Comparison of ENCODE assay signal across 15 cellular contexts in genomic region chr2:144479659-144480058, GRCh38. TPM values are rescaled to one million over a fixed set of nuclear protein-coding genes. Genes with fewer than 3 reads are reported as not detected.
DNase-seq lines count a peak whose midpoint lies in the region; ATAC-seq and TF ChIP-seq lines count a peak whose summit lies in the region.
"Had no signal": no experiment of that assay in that cellular context is flagged by ENCODE, and none has a peak within 500 bp of the region (broad histone marks: within the 10 kb centered on the region; RNA-seq: fewer than 3 reads in every experiment).

No MANE protein-coding gene starts in this region.

- H3K9me3 Mint-ChIP-seq in glutamatergic neuron (ENCODE audit: unreplicated experiment) = peaks cover 5% of the 10 kb centered on the region

- H4K20me1 ChIP-seq in OCI-LY1 (ENCODE audit: insufficient read depth, low read length) = no peaks in the 10 kb centered on the region

- TF ChIP-seq CTCF in OCI-LY1 (IDR thresholded peaks at IDR 0.05; ENCODE audit: low read length) = no peak
- TF ChIP-seq CTCF in glutamatergic neuron (IDR thresholded peaks at IDR 0.05; ENCODE audit: partially characterized antibody, unreplicated experiment) = no peak

- no peaks in the 10 kb centered on the region for H3K9me2 ChIP-seq in OCI-LY1 (ENCODE audit: low read depth, low read length)

- H3K4me2 ChIP-seq in OCI-LY1 (ENCODE audit: low read length) = peak overlapping the region; percentile 30; the same call in 1 of the 2 replicates

- intact Hi-C loops in sciatic nerve (cut with DNase I) = no loop called here

- no peak overlapping the region for H2AFZ ChIP-seq in OCI-LY1 (ENCODE audit: low read length)

- H3K27me3 ChIP-seq in OCI-LY1 (ENCODE audit: insufficient read depth, low read length) = no peaks in the 10 kb centered on the region

- peak; percentile 52 for ATAC-seq in GM19035 (IDR thresholded peaks at IDR 0.05; ENCODE audit: unreplicated experiment)
- peak; percentile 28 for ATAC-seq in sciatic nerve
- ATAC-seq in GM18873 (IDR thresholded peaks at IDR 0.05; ENCODE audit: low FRiP score, unreplicated experiment) = no peak
- ATAC-seq: stimulated activated naive B cell treated with anti-CD40 and anti-IgM and Interleukin-4, amounts not matched to agents 10 μg/mL and 1 μg/mL and 100 μg/mL, for 72 hours had no signal

- H3K27ac ChIP-seq in OCI-LY1 (ENCODE audit: low read depth, low read length, poor library complexity, severe bottlenecking) = peak overlapping the region; percentile 53
- H3K27ac ChIP-seq: C4-2B had no signal

- H3K4me1 Mint-ChIP-seq in glutamatergic neuron (ENCODE audit: low read depth, unreplicated experiment) = peaks cover 48% of the 10 kb centered on the region

- DNase-seq in glutamatergic neuron (no peak), sciatic nerve (ENCODE audit: low spot score) (no peak), SW 1271 (lab: John Stamatoyannopoulos, UW) (no peak), foreskin melanocyte (no peak), inferior parietal cortex (ENCODE audit: extremely low spot score) (no peak)
- DNase-seq: activated CD4-positive, alpha-beta T cell treated with anti-CD3 and anti-CD28 coated beads for 4 hours; HCEC 1CT; MM.1S; OCI-M1; stimulated activated CD4-positive, alpha-beta T cell treated with anti-CD3 and anti-CD28 coated beads, Interleukin-4, amount 100 ng/mL, for 4 hours; stimulated activated naive B cell treated with anti-CD40 and anti-IgM and Interleukin-4, amounts not matched to agents 10 μg/mL and 1 μg/mL and 100 μg/mL, for 72 hours had no signal

- H3F3A ChIP-seq in OCI-LY1 (ENCODE audit: insufficient read depth, low read length) = no peaks in the 10 kb centered on the region; the same call in 1 of the 2 replicates

- H3K27me3 Mint-ChIP-seq in glutamatergic neuron (ENCODE audit: unreplicated experiment) = peaks cover 7% of the 10 kb centered on the region
- H3K27me3 Mint-ChIP-seq: stimulated activated naive B cell treated with anti-CD40 and anti-IgM and Interleukin-4, amounts not matched to agents 10 μg/mL and 1 μg/mL and 100 μg/mL, for 72 hours had no signal

- H3K36me3 Mint-ChIP-seq in glutamatergic neuron (ENCODE audit: unreplicated experiment) = no peaks in the 10 kb centered on the region

- H3K27ac Mint-ChIP-seq in glutamatergic neuron (ENCODE audit: unreplicated experiment) = no peak overlapping the region
- H3K27ac Mint-ChIP-seq: stimulated activated naive B cell treated with anti-CD40 and anti-IgM and Interleukin-4, amounts not matched to agents 10 μg/mL and 1 μg/mL and 100 μg/mL, for 72 hours had no signal

- peaks cover 19% of the 10 kb centered on the region; the same call in 1 of the 2 replicates for H3K36me3 ChIP-seq in OCI-LY1 (ENCODE audit: insufficient read depth, low read length)

- H3K9me3 ChIP-seq in OCI-LY1 (ENCODE audit: low read length) = no peaks in the 10 kb centered on the region

- peaks cover 13% of the 10 kb centered on the region; the same call in 1 of the 2 replicates for H3K79me2 ChIP-seq in OCI-LY1 (ENCODE audit: insufficient read depth, low read length)

- peak overlapping the region; percentile 17 for H3K4me3 Mint-ChIP-seq in glutamatergic neuron (ENCODE audit: unreplicated experiment)
- H3K4me3 Mint-ChIP-seq: stimulated activated naive B cell treated with anti-CD40 and anti-IgM and Interleukin-4, amounts not matched to agents 10 μg/mL and 1 μg/mL and 100 μg/mL, for 72 hours had no signal

- no peak overlapping the region for H3K4me3 ChIP-seq in OCI-LY1 (ENCODE audit: low read depth, low read length, poor library complexity, severe bottlenecking)

- peaks cover 71% of the 10 kb centered on the region for H3K4me1 ChIP-seq in OCI-LY1 (ENCODE audit: insufficient read depth, low read length, severe bottlenecking)

- H3K9ac ChIP-seq in OCI-LY1 (ENCODE audit: low read length) = no peak overlapping the region

RNA-seq across cellular contexts. Expression of gene ZEB2, which starts 40.3 kb away (rescaled TPM):
- total RNA-seq in glutamatergic neuron (ENCODE audit: unreplicated experiment) = 121 TPM
- total RNA-seq in sciatic nerve = 440 TPM
